13 cellular contexts compared by ENCODE assay signal in the genomic region with DNA sequence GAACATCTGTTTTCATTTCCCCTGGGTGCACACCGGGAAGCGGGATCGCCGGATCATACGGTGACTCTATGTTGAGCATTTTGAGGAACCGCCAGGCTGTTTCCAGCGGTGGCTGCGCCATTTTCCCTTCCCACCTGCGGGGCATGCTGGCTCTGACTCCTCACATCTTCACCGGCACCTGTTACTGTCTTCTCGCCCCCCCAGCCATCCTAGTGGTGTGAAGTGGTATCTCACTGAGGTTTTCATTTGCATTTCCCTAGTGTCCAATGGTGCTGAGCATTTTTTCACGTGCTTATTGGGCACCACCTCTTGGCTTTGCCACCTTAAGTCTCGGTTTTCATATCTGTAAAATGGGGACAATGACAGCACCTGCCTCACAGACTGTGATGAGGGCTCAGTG. TPM values are rescaled to one million over a fixed set of nuclear protein-coding genes. Genes with fewer than 3 reads are reported as not detected.
DNase-seq lines count a peak whose midpoint lies in the region; ATAC-seq, FAIRE-seq and TF ChIP-seq lines count a peak whose summit lies in the region.
"Had no signal": no experiment of that assay in that cellular context is flagged by ENCODE, and none has a peak within 500 bp of the region (broad histone marks: within the 10 kb centered on the region; RNA-seq: fewer than 3 reads in every experiment).

No MANE protein-coding gene starts in this region.

- H2AFZ ChIP-seq in HepG2 (ENCODE audit: low read length) = no peak overlapping the region

- H3K4me1 ChIP-seq in A673 (ENCODE audit: insufficient read depth, low read length, poor library complexity, severe bottlenecking) = peaks cover 12% of the 10 kb centered on the region
- H3K4me1 ChIP-seq in HepG2 (ENCODE audit: insufficient read depth, low read length) = peaks cover 6% of the 10 kb centered on the region; the same call in 1 of the 2 replicates

- 56% methylated on average over 13 of the region's 13 CpGs for WGBS in HepG2 (ENCODE audit: low lambda C conversion rate)

- H3K4me1 Mint-ChIP-seq in WTC11 = peaks cover 25% of the 10 kb centered on the region
- peaks cover 6% of the 10 kb centered on the region for H3K4me1 Mint-ChIP-seq in activated T-cell treated with anti-CD3 and anti-CD28 coated beads, Interleukin-2, amount 50 U/mL, for 72 hours (ENCODE audit: low read depth)

- peaks cover 5% of the 10 kb centered on the region; the same call in 1 of the 2 replicates for H3K27me3 Mint-ChIP-seq in WTC11 (ENCODE audit: low read depth)
- peaks cover 30% of the 10 kb centered on the region for H3K27me3 Mint-ChIP-seq in activated T-cell treated with anti-CD3 and anti-CD28 coated beads, Interleukin-2, amount 50 U/mL, for 72 hours (ENCODE audit: low read depth)

- no peaks in the 10 kb centered on the region for H3K9me3 Mint-ChIP-seq in WTC11
- no peaks in the 10 kb centered on the region for H3K9me3 Mint-ChIP-seq in activated T-cell treated with anti-CD3 and anti-CD28 coated beads, Interleukin-2, amount 50 U/mL, for 72 hours
- H3K9me3 Mint-ChIP-seq: CD8-positive, alpha-beta T cell had no signal

- CTCF ChIA-PET in A673 (lab: Charles Lee) (no interaction called here), WTC11 (lab: Charles Lee) (interaction anchor here (0.8 to 1.2 kb wide), 3 partner anchors 9 to 43 kb away, joined by 3 read pairs; no protein-coding TSS in a partner anchor), HepG2 (lab: Yijun Ruan, JAX; ENCODE audit: low intra/inter-chr PET ratio, low total read pairs) (no interaction called here)

- H3K27ac Mint-ChIP-seq in WTC11 = no peak overlapping the region
- no peak overlapping the region for H3K27ac Mint-ChIP-seq in activated T-cell treated with anti-CD3 and anti-CD28 coated beads, Interleukin-2, amount 50 U/mL, for 72 hours
- H3K27ac Mint-ChIP-seq: CD8-positive, alpha-beta T cell had no signal

- no peaks in the 10 kb centered on the region for H4K20me1 ChIP-seq in HepG2 (ENCODE audit: insufficient read depth, low read length)

- H3K36me3 Mint-ChIP-seq in WTC11 = no peaks in the 10 kb centered on the region
- H3K36me3 Mint-ChIP-seq in activated T-cell treated with anti-CD3 and anti-CD28 coated beads, Interleukin-2, amount 50 U/mL, for 72 hours (ENCODE audit: insufficient read depth in 2 of 2) = no peaks in the 10 kb centered on the region
- H3K36me3 Mint-ChIP-seq: CD8-positive, alpha-beta T cell had no signal

- TF ChIP-seq POLR2A in HepG2 (IDR thresholded peaks at IDR 0.05; ENCODE audit: insufficient read depth in 1 of 2, low read depth in 2 of 2, low read length in 2 of 2) = no peak

- BruUV-seq in A673 (replicated peaks; lab: Mats Ljungman, UMichigan) = no TSS peak
- BruUV-seq in HepG2 (replicated peaks; lab: Mats Ljungman, UMichigan) = no TSS peak

- H3K27ac ChIP-seq in A673 (ENCODE audit: low read depth, low read length, poor library complexity, severe bottlenecking) = no peak overlapping the region
- H3K27ac ChIP-seq in HepG2 (ENCODE audit: extremely low read length, insufficient read depth, low read length) = no peak overlapping the region

- no peaks in the 10 kb centered on the region for H3K36me3 ChIP-seq in A673 (ENCODE audit: insufficient read depth, low read length, poor library complexity, severe bottlenecking)
- no peaks in the 10 kb centered on the region for H3K36me3 ChIP-seq in HepG2 (replicated peaks in 1 of 2; ENCODE audit: control insufficient read depth in 1 of 2, insufficient read depth in 2 of 2, low read length in 2 of 2)

- H3K9ac ChIP-seq in HepG2 (ENCODE audit: insufficient read depth, low read depth, low read length) = no peak overlapping the region

- H3K9me3 ChIP-seq in A673 (ENCODE audit: low read depth, low read length, poor library complexity, severe bottlenecking) (no peaks in the 10 kb centered on the region), HepG2 (ENCODE audit: low read length) (no peaks in the 10 kb centered on the region)

- TF ChIP-seq RAD21 in HepG2 (CRISPR knock-in tag; IDR thresholded peaks at IDR 0.05) = no peak

- in situ Hi-C loops in HepG2 (cut with HindIII; ENCODE audit: extremely low pct_ligation_motif_present, low pct_unique_long_range_greater_than_20kb) = no loop called here

- H3K79me2 ChIP-seq in HepG2 (ENCODE audit: insufficient read depth, low read length) = no peaks in the 10 kb centered on the region

- intact Hi-C loops in A673 (cut with micrococcal nuclease; ENCODE audit: unreplicated experiment) (no loop called here), HepG2 (cut with micrococcal nuclease; ENCODE audit: unreplicated experiment) (no loop called here)

- ATAC-seq in WTC11 = peak; percentile 42
- ATAC-seq in HepG2 = peak; percentile 51
- ATAC-seq in activated T-cell treated with anti-CD3 and anti-CD28 coated beads, Interleukin-2, amount 50 U/mL, for 72 hours (replicated peaks in 1 of 2) = no peak
- ATAC-seq: CD8-positive, alpha-beta T cell had no signal

- H3K4me3 Mint-ChIP-seq in WTC11 = no peak overlapping the region
- H3K4me3 Mint-ChIP-seq in activated T-cell treated with anti-CD3 and anti-CD28 coated beads, Interleukin-2, amount 50 U/mL, for 72 hours = no peak overlapping the region
- H3K4me3 Mint-ChIP-seq: CD8-positive, alpha-beta T cell had no signal

- H3K27me3 ChIP-seq in A673 (replicated peaks; ENCODE audit: insufficient read depth, low read depth, low read length, poor library complexity) (no peaks in the 10 kb centered on the region), HepG2 (ENCODE audit: control insufficient read depth in 1 of 2, insufficient read depth in 2 of 2, low read length in 2 of 2) (peaks cover 5 to 62% of the 10 kb centered on the region in 2 experiments; a peak in 4 of 5 replicates)

- H3K4me3 ChIP-seq in A673 (ENCODE audit: low read depth, low read length, poor library complexity, severe bottlenecking) (no peak overlapping the region), HepG2 (replicated peaks in 1 of 3; ENCODE audit: insufficient read depth in 1 of 3, low read depth in 2 of 3, low read length in 3 of 3) (no peak overlapping the region)

- H3K4me2 ChIP-seq in HepG2 (ENCODE audit: low read depth, low read length) = no peak overlapping the region

- no peak for TF ChIP-seq EP300 in HepG2 (IDR thresholded peaks at IDR 0.05; ENCODE audit: low read depth in 2 of 2, low read length in 2 of 2)
- TF ChIP-seq EP300 in HepG2 (CRISPR knock-in tag; IDR thresholded peaks at IDR 0.05; ENCODE audit: borderline replicate concordance) = no peak

- no peak for FAIRE-seq in HepG2 (lab: Jason Lieb, UNC)
- FAIRE-seq: GM12891 had no signal

- POLR2A ChIA-PET in A673 (lab: Charles Lee; ENCODE audit: low non-redundant PET) (no interaction called here), WTC11 (lab: Charles Lee) (no interaction called here), HepG2 (lab: Yijun Ruan, JAX) (no interaction called here)

- TF ChIP-seq CTCF in A673 (conservative IDR thresholded peaks at IDR 0.05; ENCODE audit: low read depth, low read length) = peak; percentile 21; the same call in 1 of the 2 replicates
- peak; percentile 32; the same call in 1 of the 2 replicates for TF ChIP-seq CTCF in GM12874 (IDR thresholded peaks at IDR 0.05; ENCODE audit: insufficient read depth, low read depth, low read length)
- no peak for TF ChIP-seq CTCF in WTC11 (IDR thresholded peaks at IDR 0.05)
- TF ChIP-seq CTCF in HepG2 (CRISPR knock-in tag; IDR thresholded peaks at IDR 0.05) = no peak

- DNase-seq in A673 (ENCODE audit: low spot score) (no peak), WTC11 (ENCODE audit: low spot score) (no peak), HepG2 (ENCODE audit: low spot score) (no peak), hippocampal formation (lab: John Stamatoyannopoulos, UW) (no peak), COR-L47 (lab: John Stamatoyannopoulos, UW) (no peak)
- no peak for DNase-seq in activated T-cell treated with anti-CD3 and anti-CD28 coated beads, Interleukin-2, amount 50 U/mL, for 72 hours
- no peak for DNase-seq in activated CD4-positive, CD25-positive, alpha-beta regulatory T cell treated with anti-CD3 and anti-CD28 coated beads, Interleukin-2, amount 50 U/mL, for 72 hours
- DNase-seq: CD8-positive, alpha-beta T cell; hypothalamus; NCI-H1048; NCI-H774 had no signal

TF ChIP-seq in WTC11, 78 proteins besides CTCF, POLR2A, EP300 and RAD21 (continues in another document):
- TF ChIP-seq MXD4 (CRISPR knock-in tag; IDR thresholded peaks at IDR 0.05; ENCODE audit: borderline replicate concordance) = no peak

TF ChIP-seq in HepG2, 621 proteins besides CTCF, POLR2A, EP300 and RAD21:
- TF ChIP-seq, protein P1, sequence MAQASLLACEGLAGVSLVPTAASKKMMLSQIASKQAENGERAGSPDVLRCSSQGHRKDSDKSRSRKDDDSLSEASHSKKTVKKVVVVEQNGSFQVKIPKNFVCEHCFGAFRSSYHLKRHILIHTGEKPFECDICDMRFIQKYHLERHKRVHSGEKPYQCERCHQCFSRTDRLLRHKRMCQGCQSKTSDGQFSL (CRISPR knock-in tag; IDR thresholded peaks at IDR 0.05) = peak; percentile 98
- TF ChIP-seq ZNF605 (CRISPR knock-in tag; IDR thresholded peaks at IDR 0.05) = no peak

RNA-seq across cellular contexts. Expression of gene EML1, which starts 44.1 kb away (rescaled TPM):
- total RNA-seq in A673 (2021) (34.1 and 39.5 TPM in 2 replicates), WTC11 (2021) (10.9 to 16.1 TPM (median 11.4 TPM) in 3 replicates), HepG2 (2016; rRNA removed; fragmentation: Illumina TruSeq; extraction: Trizol) (1.3 and 1.7 TPM in 2 replicates)
- total RNA-seq in HepG2 (2016; cell fraction: cytosol; rRNA removed; fragmentation: Illumina TruSeq; extraction: Trizol; ENCODE audit: low read depth) = 2.3 and 2.6 TPM in 2 replicates
- 1.7 TPM in 2 replicates for total RNA-seq in HepG2 (2016; cell fraction: insoluble cytoplasmic fraction; rRNA removed; fragmentation: Illumina TruSeq; extraction: Trizol)
- 1.5 and 1.9 TPM in 2 replicates for total RNA-seq in HepG2 (2016; cell fraction: membrane; rRNA removed; fragmentation: Illumina TruSeq; extraction: Trizol)
- 1.7 and 2.5 TPM in 2 replicates for total RNA-seq in HepG2 (2016; cell fraction: nucleus; rRNA removed; fragmentation: Illumina TruSeq; extraction: Trizol)
- polyA plus RNA-seq in HepG2 (2011; rRNA removed) = 0.25 and 0.59 TPM in 2 replicates
- polyA plus RNA-seq in HepG2 (2011; cell fraction: cytosol; rRNA removed) = 0.18 and 0.24 TPM in 2 replicates
- polyA plus RNA-seq in HepG2 (2011; cell fraction: nucleus; rRNA removed) = 0.43 and 0.68 TPM in 2 replicates
- 0.44 and 0.72 TPM in 2 replicates for polyA plus RNA-seq in HepG2 (2012)
- polyA plus RNA-seq in HepG2 (2016; cell fraction: cytosol; fragmentation: Illumina TruSeq; extraction: Trizol; ENCODE audit: low read depth) = 1.4 and 2.2 TPM in 2 replicates
- polyA plus RNA-seq in HepG2 (2016; cell fraction: insoluble cytoplasmic fraction; fragmentation: Illumina TruSeq; extraction: Trizol; ENCODE audit: low read depth) = 1.0 and 1.2 TPM in 2 replicates
- polyA plus RNA-seq in HepG2 (2016; cell fraction: membrane; fragmentation: Illumina TruSeq; extraction: Trizol; ENCODE audit: low read depth) = 1.9 and 2.0 TPM in 2 replicates
- polyA plus RNA-seq in HepG2 (2016; cell fraction: nucleus; fragmentation: Illumina TruSeq; extraction: Trizol; ENCODE audit: insufficient read depth, low read depth) = 1.3 and 1.7 TPM in 2 replicates
- polyA minus RNA-seq in HepG2 (2011; rRNA and poly(A)+ RNA removed; ENCODE audit: low replicate concordance) = 1.0 and 40.3 TPM in 2 replicates
- polyA minus RNA-seq in HepG2 (2011; cell fraction: cytosol; rRNA and poly(A)+ RNA removed) = 0.44 and 0.49 TPM in 2 replicates
- polyA minus RNA-seq in HepG2 (2011; cell fraction: nucleus; rRNA and poly(A)+ RNA removed) = 0.90 and 1.6 TPM in 2 replicates
- 1 to 10 TPM; 2.4 to 2.6 TPM for total RNA-seq in activated T-cell treated with anti-CD3 and anti-CD28 coated beads, Interleukin-2, amount 50 U/mL, for 72 hours
- total RNA-seq: CD8-positive, alpha-beta T cell had no signal

Comparison
In these comparisons a context has a peak if more than half of its experiments do, and no peak if none do; other contexts are left out.
1. CTCF ChIP-seq: peak in A673 (single experiment) and GM12874 (single experiment); none in WTC11 (single experiment) and HepG2 (single experiment).
2. ATAC-seq: peak in WTC11 (single experiment) and HepG2 (single experiment); none in activated T-cell treated with anti-CD3 and anti-CD28 coated beads, Interleukin-2, amount 50 U/mL, for 72 hours (0 of 2).